Comparison of ENCODE assay signal across 10 cellular contexts in the genomic region with DNA sequence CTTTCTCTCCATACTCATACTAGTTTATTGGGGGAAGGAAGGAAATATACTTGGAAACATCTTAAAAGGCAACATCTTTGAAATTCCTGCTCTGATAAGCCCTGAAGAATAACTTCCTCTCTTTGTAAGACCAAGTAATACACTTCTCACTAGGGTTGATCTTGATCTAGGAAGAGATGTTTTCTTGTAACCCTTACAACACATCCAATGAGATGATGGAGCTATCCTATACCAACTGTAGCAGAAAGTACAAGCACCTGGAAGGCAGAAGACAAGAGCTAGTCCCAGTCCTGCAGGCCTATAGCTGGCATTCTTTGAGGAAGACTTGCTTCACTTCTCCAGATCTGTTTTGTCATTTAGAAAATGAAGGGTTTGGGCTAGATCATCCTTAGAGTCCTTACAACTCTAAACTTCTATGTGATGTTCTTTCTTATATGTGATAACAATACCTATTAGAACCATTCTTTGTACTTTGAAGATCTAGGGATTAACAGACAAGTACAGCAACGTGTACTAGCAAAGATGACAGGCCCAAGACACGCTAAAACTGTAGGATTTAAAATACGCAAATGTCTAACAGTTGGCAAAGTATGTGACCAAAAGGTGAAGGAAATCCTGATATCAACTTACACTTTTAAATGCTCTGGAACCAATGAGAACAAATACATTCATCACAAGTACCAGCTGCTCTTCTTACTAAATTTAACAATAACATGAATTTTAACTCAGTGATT. TPM values are rescaled to one million over a fixed set of nuclear protein-coding genes. Genes with fewer than 3 reads are reported as not detected.
A peak's percentile ranks its signal among the peaks of the same experiment; 100 is the strongest.
DNase-seq lines count a peak whose midpoint lies in the region; ATAC-seq, FAIRE-seq and TF ChIP-seq lines count a peak whose summit lies in the region.
"Had no signal": no experiment of that assay in that cellular context is flagged by ENCODE, and none has a peak within 500 bp of the region (broad histone marks: within the 10 kb centered on the region; RNA-seq: fewer than 3 reads in every experiment).

No MANE protein-coding gene starts in this region.

- peak overlapping the region; percentile 71 for H3K9ac ChIP-seq in OCI-LY3 (ENCODE audit: low read length)

- WGBS in small intestine, 3 donors = 54 to 81% (median 77%) methylated on average over 3 of the region's 3 CpGs

- DNase-seq in NCI-H2171 treated with DMSO at 0.1 percent for 48 hours (lab: John Stamatoyannopoulos, UW) (peak; percentile 36), NCI-H2171 (lab: John Stamatoyannopoulos, UW) (no peak), small intestine (no peak), OCI-M2 (lab: John Stamatoyannopoulos, UW; ENCODE audit: unreplicated experiment) (no peak)
- DNase-seq in effector memory CD4-positive, alpha-beta T cell = no peak
- DNase-seq: IMR-90 had no signal

- H3K36me3 ChIP-seq in OCI-LY3 (replicated peaks; ENCODE audit: low read depth, low read length) = peaks cover 5% of the 10 kb centered on the region
- H3K36me3 ChIP-seq in effector memory CD4-positive, alpha-beta T cell (ENCODE audit: control insufficient read depth, insufficient read depth, low read length) = no peaks in the 10 kb centered on the region
- no peaks in the 10 kb centered on the region for H3K36me3 ChIP-seq in small intestine (ENCODE audit: control insufficient read depth in 2 of 2, insufficient read depth in 2 of 2, low read length in 2 of 2)

- H3K79me2 ChIP-seq in OCI-LY3 (ENCODE audit: low read length) = peaks cover 64% of the 10 kb centered on the region

- peak overlapping the region; percentile 20; the same call in 1 of the 2 replicates for H3K27ac ChIP-seq in OCI-LY3 (ENCODE audit: low read length)
- peak overlapping the region; percentile 91 for H3K27ac ChIP-seq in effector memory CD4-positive, alpha-beta T cell (ENCODE audit: insufficient read depth, low read length, poor library complexity, severe bottlenecking)
- peak overlapping the region; percentile 37 to 97 for H3K27ac ChIP-seq in small intestine (ENCODE audit: low read depth in 1 of 2, low read length in 1 of 2)
- H3K27ac ChIP-seq: A549 had no signal

- no peak for TF ChIP-seq CTCF in OCI-LY3 (IDR thresholded peaks at IDR 0.05; ENCODE audit: low read depth, low read length)

- no peaks in the 10 kb centered on the region for H4K20me1 ChIP-seq in OCI-LY3 (ENCODE audit: insufficient read depth, low read length)

- peak overlapping the region; percentile 83 for H3K4me3 ChIP-seq in OCI-LY3 (ENCODE audit: low read length)
- peak overlapping the region; percentile 93 for H3K4me3 ChIP-seq in effector memory CD4-positive, alpha-beta T cell (ENCODE audit: insufficient read depth, low read depth, low read length, poor library complexity, severe bottlenecking)
- peak overlapping the region; percentile 80 to 88 for H3K4me3 ChIP-seq in small intestine (ENCODE audit: low read depth in 1 of 2, low read length in 2 of 2)

- no peak overlapping the region for H2AFZ ChIP-seq in OCI-LY3 (ENCODE audit: low read depth, low read length)

- ATAC-seq in GM18858 (IDR thresholded peaks at IDR 0.05; ENCODE audit: unreplicated experiment) = no peak
- no peak for ATAC-seq in GM18868 (IDR thresholded peaks at IDR 0.05; ENCODE audit: unreplicated experiment)
- ATAC-seq: A549 had no signal

- no peak for FAIRE-seq in small intestine (lab: Jason Lieb, UNC)
- FAIRE-seq: A549 had no signal

- H3K27me3 ChIP-seq in OCI-LY3 (ENCODE audit: low read depth, low read length) (no peaks in the 10 kb centered on the region), small intestine (ENCODE audit: control insufficient read depth in 2 of 2, insufficient read depth in 2 of 2, low read length in 2 of 2) (no peaks in the 10 kb centered on the region)
- H3K27me3 ChIP-seq in effector memory CD4-positive, alpha-beta T cell (replicated peaks; ENCODE audit: control insufficient read depth, insufficient read depth, low read length, poor library complexity, severe bottlenecking) = no peaks in the 10 kb centered on the region

- H3K4me2 ChIP-seq in OCI-LY3 (ENCODE audit: low read length) = peak overlapping the region; percentile 91

- no peaks in the 10 kb centered on the region for H3K9me3 ChIP-seq in OCI-LY3 (ENCODE audit: insufficient read depth, low read length)
- no peaks in the 10 kb centered on the region for H3K9me3 ChIP-seq in effector memory CD4-positive, alpha-beta T cell (ENCODE audit: control insufficient read depth, low read length)
- no peaks in the 10 kb centered on the region for H3K9me3 ChIP-seq in small intestine (ENCODE audit: control insufficient read depth, low read depth)
- H3K9me3 ChIP-seq: A549 had no signal

- peaks cover 66% of the 10 kb centered on the region for H3K4me1 ChIP-seq in OCI-LY3 (ENCODE audit: low read length)
- peaks cover 44% of the 10 kb centered on the region for H3K4me1 ChIP-seq in effector memory CD4-positive, alpha-beta T cell (ENCODE audit: control insufficient read depth, insufficient read depth, low read length, poor library complexity, severe bottlenecking)
- H3K4me1 ChIP-seq in small intestine (ENCODE audit: control insufficient read depth in 2 of 2, insufficient read depth in 1 of 2, low read depth in 1 of 2, low read length in 1 of 2) = peaks cover 3 to 7% of the 10 kb centered on the region in 2 donors

RNA-seq across cellular contexts. Expression of a gene that starts 1.8 kb away (rescaled TPM):
- polyA plus RNA-seq in small intestine = 1 to 10 TPM in 2 of 3 donors, under 1 TPM in 1; 0.89 to 2.0 (median 1.4) TPM

Comparison
In these comparisons a context has a peak if more than half of its experiments do, and no peak if none do; other contexts are left out.
1. H3K27ac ChIP-seq: peak in every context shown above with its lines; median percentile 91 in effector memory CD4-positive, alpha-beta T cell; 67 in small intestine; 20 in OCI-LY3.